ENCODE assay signal across 26 cellular contexts in the genomic region with DNA sequence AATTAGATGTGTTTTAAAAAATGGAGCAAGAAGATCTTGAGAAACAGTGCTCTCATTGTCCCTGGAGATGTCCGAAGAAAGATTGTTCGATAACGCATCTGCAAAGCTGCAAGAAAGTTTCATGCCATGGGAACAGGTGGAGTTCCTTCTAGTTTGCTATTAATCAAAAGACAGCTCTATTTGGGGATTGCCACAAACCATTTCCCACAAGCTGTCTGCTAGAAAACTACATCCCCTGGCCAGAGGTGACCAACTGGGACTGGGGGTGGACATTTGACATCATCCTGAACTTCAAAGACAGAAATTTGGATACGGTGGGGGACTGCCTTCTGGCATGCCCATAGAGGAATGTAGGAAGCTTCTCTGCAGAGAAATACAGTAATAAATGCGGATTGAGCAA. TPM values are rescaled to one million over a fixed set of nuclear protein-coding genes. Genes with fewer than 3 reads are reported as not detected.
"Had no signal": no experiment of that assay in that cellular context is flagged by ENCODE, and none has a peak within 500 bp of the region (broad histone marks: within the 10 kb centered on the region; RNA-seq: fewer than 3 reads in every experiment).

No MANE protein-coding gene starts in this region.

- ATAC-seq: left lobe of liver; naive thymus-derived CD8-positive, alpha-beta T cell; sciatic nerve; stimulated activated effector memory CD8-positive, alpha-beta T cell treated with anti-CD3 and anti-CD28 coated beads, Interleukin-12 subunit alpha, Interleukin-12 subunit beta, amount 100 ng/mL, for 72 hours; upper lobe of right lung had no signal

- DNase-seq: colonic mucosa; effector CD8-positive, alpha-beta T cell; endodermal cell; esophagus squamous epithelium; foreskin melanocyte; head of caudate nucleus; kidney; mesendoderm; midbrain; naive thymus-derived CD8-positive, alpha-beta T cell; nephron progenitor cell; nucleus accumbens; stimulated activated CD4-positive, alpha-beta T cell treated with anti-CD3 and anti-CD28 coated beads, Interleukin-2, amount 100 ng/mL, for 24 hours; stimulated activated CD4-positive, alpha-beta T cell treated with anti-CD3 and anti-CD28 coated beads, Interleukin-4, amount 100 ng/mL, for 24 hours; stimulated activated naive CD4-positive, alpha-beta T cell treated with Interleukin-2 at 50 U/mL for 16 hours; stomach; substantia nigra; upper lobe of right lung had no signal

- H3K36me3 ChIP-seq: colonic mucosa, esophagus squamous epithelium, prostate gland, right atrium auricular region, stomach, thoracic aorta, tibial nerve, upper lobe of right lung had no signal

- H3K9me3 ChIP-seq: colonic mucosa, esophagus squamous epithelium, prostate gland, right atrium auricular region, stomach, thoracic aorta, tibial nerve, upper lobe of right lung had no signal

- H3K4me3 ChIP-seq: colonic mucosa, esophagus squamous epithelium, hepatocyte, prostate gland, right atrium auricular region, stomach, thoracic aorta, tibial nerve, upper lobe of right lung had no signal

- H3K4me1 ChIP-seq: colonic mucosa, stomach had no signal

- FAIRE-seq: kidney had no signal

- H3K27me3 ChIP-seq: colonic mucosa, esophagus squamous epithelium, hepatocyte, right atrium auricular region, stomach, tibial nerve, upper lobe of right lung had no signal

- H3K27ac ChIP-seq: colonic mucosa, hepatocyte had no signal

RNA-seq across cellular contexts. Expression of a gene that starts 50.8 kb away (rescaled TPM):
- total RNA-seq: naive thymus-derived CD8-positive, alpha-beta T cell had no signal
